8 cellular contexts compared by ENCODE assay signal in genomic region chr6:87155920-87156600, GRCh38. TPM values are rescaled to one million over a fixed set of nuclear protein-coding genes. Genes with fewer than 3 reads are reported as not detected.
A peak's percentile ranks its signal among the peaks of the same experiment; 100 is the strongest.
DNase-seq lines count a peak whose midpoint lies in the region; ATAC-seq, FAIRE-seq and TF ChIP-seq lines count a peak whose summit lies in the region.

No MANE protein-coding gene starts in this region.

- TF ChIP-seq RAD21 in K562 (CRISPR knock-in tag; conservative IDR thresholded peaks at IDR 0.05 in 1 of 2, IDR thresholded peaks at IDR 0.05 in 1 of 2) = no peak

- no peak for DNase-seq in AG04450 (ENCODE audit: low read depth, low spot score)
- DNase-seq in HTR-8/SVneo (ENCODE audit: insufficient read length, low spot score) = peak; percentile 13
- peak in 4 of 5 experiments; percentile 34 to 63 (median 45) for DNase-seq in T-helper 2 cell
- peak; percentile 59 to 74 (median 64) for DNase-seq in K562 (ENCODE audit: extremely low read depth in 1 of 4, low spot score in 3 of 4)
- DNase-seq in GF-D8 (lab: John Stamatoyannopoulos, UW) = no peak

- in situ Hi-C loops in K562 (cut with MboI) = no loop called here

- FAIRE-seq in HTR-8/SVneo (lab: Jason Lieb, UNC) (no peak), K562 (lab: Jason Lieb, UNC) (no peak)

- peak overlapping the region; percentile 99 for H2AFZ ChIP-seq in K562 (ENCODE audit: low read depth, low read length)

- H3K27me3 ChIP-seq in AG04450 (ENCODE audit: control insufficient read depth, insufficient read depth, low read length) (no peaks in the 10 kb centered on the region), K562 (ENCODE audit: control insufficient read depth in 2 of 2, insufficient read depth in 2 of 2, low read length in 2 of 2) (no peaks in the 10 kb centered on the region), skeletal muscle tissue (ENCODE audit: control insufficient read depth in 3 of 3, insufficient read depth in 3 of 3, low read length in 3 of 3) (no peaks in the 10 kb centered on the region)

- under 1% methylated on average over 31 of the region's 35 CpGs for WGBS in K562 (ENCODE audit: insufficient coverage, low coverage, missing lambda C conversion rate)

- POLR2A ChIA-PET in AG04450 (lab: Yijun Ruan, JAX) = interaction anchor here (1.4 kb wide), 1 partner anchor 16 kb away, joined by 4 read pairs; no protein-coding TSS in a partner anchor
- POLR2A ChIA-PET in K562 (lab: Yijun Ruan, JAX) = interaction anchor here (0.7 to 0.9 kb wide), 2 partner anchors 12 to 124 kb away, joined by 3 to 5 read pairs; no protein-coding TSS in a partner anchor

- H3K27ac ChIP-seq in AG04450 (ENCODE audit: low read depth, low read length) = peak overlapping the region; percentile 92
- H3K27ac ChIP-seq in K562 (ENCODE audit: extremely low read depth, low read depth, low read length) = peak overlapping the region; percentile 85
- H3K27ac ChIP-seq in skeletal muscle tissue (ENCODE audit: low read depth, low read length) = peak overlapping the region; percentile 87

- H3K4me1 ChIP-seq in K562 (replicated peaks in 1 of 2; ENCODE audit: control insufficient read depth in 2 of 2, insufficient read depth in 2 of 2, low read length in 2 of 2) (peaks cover 4 to 13% of the 10 kb centered on the region in 2 experiments; a peak in 3 of 5 replicates), skeletal muscle tissue (ENCODE audit: control insufficient read depth in 3 of 3, insufficient read depth in 3 of 3, low read length in 3 of 3) (peaks cover 24 to 37% (median 26%) of the 10 kb centered on the region in 3 donors)

- H3K79me2 ChIP-seq in K562 (ENCODE audit: control insufficient read depth, insufficient read depth, low read length) = peaks cover 65% of the 10 kb centered on the region

- H3K4me2 ChIP-seq in K562 (ENCODE audit: insufficient read depth, low read length) = peak overlapping the region; percentile 93

- TF ChIP-seq POLR2A in K562 (conservative IDR thresholded peaks at IDR 0.05) = no peak

- H3K9me3 ChIP-seq in AG04450 (ENCODE audit: control insufficient read depth, insufficient read depth, low read length) (peaks cover 4% of the 10 kb centered on the region; the same call in 1 of the 2 replicates), K562 (replicated peaks; ENCODE audit: control insufficient read depth, insufficient read depth, low read depth, low read length) (no peaks in the 10 kb centered on the region), iPS-18c (ENCODE audit: control insufficient read depth, insufficient read depth, low read length) (no peaks in the 10 kb centered on the region), skeletal muscle tissue (ENCODE audit: control insufficient read depth in 3 of 3, low read length in 3 of 3) (no peaks in the 10 kb centered on the region)

- no peaks in the 10 kb centered on the region for H3K9me1 ChIP-seq in K562 (ENCODE audit: control insufficient read depth, insufficient read depth, low read length)

- no peak for TF ChIP-seq EP300 in K562 (IDR thresholded peaks at IDR 0.05; ENCODE audit: low read length)

- ATAC-seq in GM18502 (IDR thresholded peaks at IDR 0.05; ENCODE audit: poor library complexity, unreplicated experiment) (peak; percentile 0), K562 (peak; percentile 81)

- CTCF ChIA-PET in AG04450 (lab: Charles Lee) = interaction anchor here (1.5 kb wide), 1 partner anchor 77 kb away, joined by 5 read pairs; no protein-coding TSS in a partner anchor
- CTCF ChIA-PET in K562 (lab: Yijun Ruan, JAX; ENCODE audit: low intra/inter-chr PET ratio) = no interaction called here

- BruUV-seq in K562 (replicated peaks; lab: Mats Ljungman, UMichigan) = no TSS peak

- H3K9ac ChIP-seq in K562 (ENCODE audit: insufficient read depth in 1 of 2, low read depth in 2 of 2, low read length in 2 of 2) = peak overlapping the region; percentile 82 to 99
- peak overlapping the region; percentile 66 to 97 (median 86) for H3K9ac ChIP-seq in skeletal muscle tissue (ENCODE audit: low read depth in 1 of 3, low read length in 3 of 3)

- peaks cover 14% of the 10 kb centered on the region; the same call in 1 of the 2 replicates for H4K20me1 ChIP-seq in K562 (replicated peaks; ENCODE audit: control insufficient read depth, insufficient read depth, low read length)

- H3K36me3 ChIP-seq in K562 (ENCODE audit: control insufficient read depth, insufficient read depth, low read length) (peaks cover 7% of the 10 kb centered on the region; the same call in 2 of the 3 replicates), skeletal muscle tissue (ENCODE audit: control insufficient read depth in 3 of 3, insufficient read depth in 3 of 3, low read length in 3 of 3) (no peaks in the 10 kb centered on the region)

- TF ChIP-seq CTCF in AG04450 (IDR thresholded peaks at IDR 0.05; ENCODE audit: low read depth, low read length) (no peak), K562 (IDR thresholded peaks at IDR 0.05 in 2 of 3, conservative IDR thresholded peaks at IDR 0.05 in 1 of 3; ENCODE audit: insufficient read depth in 2 of 3, low read depth in 1 of 3, low read length in 3 of 3) (no peak)

- H3K4me3 ChIP-seq in AG04450 (ENCODE audit: low read depth, low read length) (peak overlapping the region; percentile 89), K562 (peak overlapping the region; percentile 55), iPS-18c (ENCODE audit: insufficient read depth, low read depth, low read length) (peak overlapping the region; percentile 88), skeletal muscle tissue (ENCODE audit: low read length in 3 of 3) (peak overlapping the region; percentile 79 to 98 (median 94))

- intact Hi-C loops in K562 (cut with micrococcal nuclease) = loop anchor here (5.0 kb wide), 1 partner anchor 111 kb away; no protein-coding TSS in a partner anchor

TF ChIP-seq in K562, 482 proteins besides CTCF, POLR2A, EP300 and RAD21 (continues in another document):
- TF ChIP-seq EGR1 (conservative IDR thresholded peaks at IDR 0.05) (peak; percentile 77), EZH2 (IDR thresholded peaks at IDR 0.05; ENCODE audit: borderline replicate concordance, low read depth, low read length) (no peak), CREM (IDR thresholded peaks at IDR 0.05; ENCODE audit: low read depth) (0 out of 2 replicates have a peak, but pooled peaks have one; percentile 10), HDAC1 (IDR thresholded peaks at IDR 0.05) (no peak), KDM5B (IDR thresholded peaks at IDR 0.05; ENCODE audit: insufficient replicate concordance, low read depth, low read length) (peak; percentile 29), HIVEP1 (CRISPR knock-in tag; IDR thresholded peaks at IDR 0.05) (peak; percentile 32; the same call in 1 of the 2 replicates), POLR2AphosphoS2 (IDR thresholded peaks at IDR 0.05; ENCODE audit: low read length) (no peak), ARID4B (CRISPR knock-in tag; IDR thresholded peaks at IDR 0.05) (peak; percentile 8; the same call in 1 of the 2 replicates), ZNF699 (CRISPR knock-in tag; IDR thresholded peaks at IDR 0.05; ENCODE audit: insufficient replicate concordance) (no peak), ELF2 (CRISPR knock-in tag; IDR thresholded peaks at IDR 0.05) (peak; percentile 9; the same call in 1 of the 2 replicates)

RNA-seq across cellular contexts. Expression of gene ZNF292, which starts 0.7 kb away (rescaled TPM):
- polyA plus RNA-seq in AG04450 (2011; rRNA removed) (9.5 and 18.0 TPM in 2 replicates), K562 (2011; rRNA removed) (16.0 and 16.4 TPM in 2 replicates), K562 (2014; fragmentation: Illumina TruSeq; extraction: Trizol) (9.8 and 13.1 TPM in 2 replicates), K562 (2014; fragmentation: Nextera tagmentation; extraction: Ambion mirVana) (1 to 10 TPM; 4.4 to 6.2 TPM), K562 (2014; rRNA removed) (5.1 and 5.3 TPM in 2 replicates)
- polyA minus RNA-seq in AG04450 (2011; rRNA and poly(A)+ RNA removed) = 27.4 and 45.4 TPM in 2 replicates
- total RNA-seq in K562 (2011; cell fraction: chromatin; rRNA removed; ENCODE audit: low replicate concordance) = 48.2 and 143 TPM in 2 replicates
- total RNA-seq in K562 (2011; cell fraction: nucleolus; rRNA removed) = 29.2 and 39.2 TPM in 2 replicates
- 101 and 179 TPM in 2 replicates for total RNA-seq in K562 (2011; cell fraction: nucleoplasm; rRNA removed)
- total RNA-seq in K562 (2014; rRNA removed) (7.0 and 8.7 TPM in 2 replicates), K562 (2014; rRNA removed; fragmentation: Illumina TruSeq; extraction: Trizol) (12.8 and 14.7 TPM in 2 replicates), K562 (2015; rRNA removed; fragmentation: Illumina TruSeq; extraction: Trizol) (16.0 and 17.1 TPM in 2 replicates), K562 (2021) (14.3 and 16.1 TPM in 2 replicates), skeletal muscle tissue (38.6 TPM)
- polyA plus RNA-seq in K562 (2011; cell fraction: cytosol; rRNA removed) = 2.1 and 5.3 TPM in 2 replicates
- polyA plus RNA-seq in K562 (2011; cell fraction: nucleus; rRNA removed) = 33.9 and 44.0 TPM in 2 replicates
- polyA plus RNA-seq in K562 (2012) = 6.0 and 7.0 TPM in 2 replicates
- polyA minus RNA-seq in K562 (2011; rRNA and poly(A)+ RNA removed) = 77.5 and 98.5 TPM in 2 replicates
- 12.7 and 13.9 TPM in 2 replicates for polyA minus RNA-seq in K562 (2011; cell fraction: cytosol; rRNA and poly(A)+ RNA removed)
- 71.9 and 132 TPM in 2 replicates for polyA minus RNA-seq in K562 (2011; cell fraction: nucleus; rRNA and poly(A)+ RNA removed)

Comparison
In these comparisons a context has a peak if more than half of its experiments do, and no peak if none do; other contexts are left out.
1. DNase-seq: peak in HTR-8/SVneo (single experiment), T-helper 2 cell (4 of 5) and K562 (4 of 4); none in AG04450 (single experiment) and GF-D8 (single experiment).
2. Peak in every context shown above with its lines, with median percentiles within 50 percentile points of each other: H3K27ac ChIP-seq and H3K4me3 ChIP-seq.